In the genomic region with DNA sequence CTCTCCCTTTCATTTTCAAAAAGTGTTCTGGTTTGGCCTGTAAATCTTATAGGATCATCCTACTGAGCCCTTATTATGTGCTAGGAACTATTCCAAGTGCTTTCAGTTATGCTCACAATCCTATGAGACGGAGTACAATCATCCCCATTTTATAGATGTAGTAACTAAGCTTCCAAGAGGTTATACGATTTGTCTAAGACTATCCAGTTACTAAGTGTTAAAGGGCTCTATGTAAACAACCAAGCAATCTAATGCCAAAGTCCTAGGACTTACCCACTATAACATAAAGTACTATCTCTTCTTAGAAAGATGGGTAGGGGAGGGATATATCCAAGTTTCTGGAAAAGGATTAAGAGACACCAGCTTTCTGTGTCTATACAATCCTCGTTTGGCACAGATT, we compare ENCODE assay signal across 1 cellular context.
TF ChIP-seq lines count a peak whose summit lies in the region.

No MANE protein-coding gene starts in this region.

TF ChIP-seq in HepG2, 621 proteins besides CTCF, POLR2A, EP300 and RAD21 (continued from another document and continues in another):
- TF ChIP-seq, protein P1, sequence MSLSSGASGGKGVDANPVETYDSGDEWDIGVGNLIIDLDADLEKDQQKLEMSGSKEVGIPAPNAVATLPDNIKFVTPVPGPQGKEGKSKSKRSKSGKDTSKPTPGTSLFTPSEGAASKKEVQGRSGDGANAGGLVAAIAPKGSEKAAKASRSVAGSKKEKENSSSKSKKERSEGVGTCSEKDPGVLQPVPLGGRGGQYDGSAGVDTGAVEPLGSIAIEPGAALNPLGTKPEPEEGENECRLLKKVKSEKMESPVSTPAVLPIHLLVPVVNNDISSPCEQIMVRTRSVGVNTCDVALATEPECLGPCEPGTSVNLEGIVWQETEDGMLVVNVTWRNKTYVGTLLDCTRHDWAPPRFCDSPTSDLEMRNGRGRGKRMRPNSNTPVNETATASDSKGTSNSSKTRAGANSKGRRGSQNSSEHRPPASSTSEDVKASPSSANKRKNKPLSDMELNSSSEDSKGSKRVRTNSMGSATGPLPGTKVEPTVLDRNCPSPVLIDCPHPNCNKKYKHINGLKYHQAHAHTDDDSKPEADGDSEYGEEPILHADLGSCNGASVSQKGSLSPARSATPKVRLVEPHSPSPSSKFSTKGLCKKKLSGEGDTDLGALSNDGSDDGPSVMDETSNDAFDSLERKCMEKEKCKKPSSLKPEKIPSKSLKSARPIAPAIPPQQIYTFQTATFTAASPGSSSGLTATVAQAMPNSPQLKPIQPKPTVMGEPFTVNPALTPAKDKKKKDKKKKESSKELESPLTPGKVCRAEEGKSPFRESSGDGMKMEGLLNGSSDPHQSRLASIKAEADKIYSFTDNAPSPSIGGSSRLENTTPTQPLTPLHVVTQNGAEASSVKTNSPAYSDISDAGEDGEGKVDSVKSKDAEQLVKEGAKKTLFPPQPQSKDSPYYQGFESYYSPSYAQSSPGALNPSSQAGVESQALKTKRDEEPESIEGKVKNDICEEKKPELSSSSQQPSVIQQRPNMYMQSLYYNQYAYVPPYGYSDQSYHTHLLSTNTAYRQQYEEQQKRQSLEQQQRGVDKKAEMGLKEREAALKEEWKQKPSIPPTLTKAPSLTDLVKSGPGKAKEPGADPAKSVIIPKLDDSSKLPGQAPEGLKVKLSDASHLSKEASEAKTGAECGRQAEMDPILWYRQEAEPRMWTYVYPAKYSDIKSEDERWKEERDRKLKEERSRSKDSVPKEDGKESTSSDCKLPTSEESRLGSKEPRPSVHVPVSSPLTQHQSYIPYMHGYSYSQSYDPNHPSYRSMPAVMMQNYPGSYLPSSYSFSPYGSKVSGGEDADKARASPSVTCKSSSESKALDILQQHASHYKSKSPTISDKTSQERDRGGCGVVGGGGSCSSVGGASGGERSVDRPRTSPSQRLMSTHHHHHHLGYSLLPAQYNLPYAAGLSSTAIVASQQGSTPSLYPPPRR (CRISPR knock-in tag; IDR thresholded peaks at IDR 0.05; ENCODE audit: borderline replicate concordance): no peak
- TF ChIP-seq SMAD3 (CRISPR knock-in tag; IDR thresholded peaks at IDR 0.05) (no peak), NCOA2 (CRISPR knock-in tag; IDR thresholded peaks at IDR 0.05) (no peak), GABPB1 (CRISPR knock-in tag; IDR thresholded peaks at IDR 0.05) (no peak), ZBTB1 (CRISPR knock-in tag; IDR thresholded peaks at IDR 0.05; ENCODE audit: borderline replicate concordance) (no peak), SIX4 (CRISPR knock-in tag; IDR thresholded peaks at IDR 0.05) (no peak), FOXA1 (IDR thresholded peaks at IDR 0.05) (no peak), FOXA1 (CRISPR knock-in tag; IDR thresholded peaks at IDR 0.05) (peak; percentile 61; the same call in 1 of the 2 replicates), ZBTB7A (CRISPR knock-in tag; IDR thresholded peaks at IDR 0.05) (no peak), SOX5 (CRISPR knock-in tag; IDR thresholded peaks at IDR 0.05; ENCODE audit: borderline replicate concordance) (no peak), ZSCAN12 (CRISPR knock-in tag; IDR thresholded peaks at IDR 0.05) (no peak), MEIS1 (CRISPR knock-in tag; IDR thresholded peaks at IDR 0.05; ENCODE audit: borderline replicate concordance) (no peak), XRCC5 (optimal IDR thresholded peaks at IDR 0.05; ENCODE audit: low read length) (no peak), PAX8 (CRISPR knock-in tag; IDR thresholded peaks at IDR 0.05; ENCODE audit: borderline replicate concordance) (no peak), HMG20A (CRISPR knock-in tag; IDR thresholded peaks at IDR 0.05; ENCODE audit: borderline replicate concordance) (no peak), ZNF552 (CRISPR knock-in tag; IDR thresholded peaks at IDR 0.05; ENCODE audit: borderline replicate concordance) (no peak), NR2F6 (IDR thresholded peaks at IDR 0.05) (no peak), NR2F6 (CRISPR knock-in tag; IDR thresholded peaks at IDR 0.05) (no peak), IRF2 (CRISPR knock-in tag; IDR thresholded peaks at IDR 0.05) (no peak), NFATC3 (CRISPR knock-in tag; IDR thresholded peaks at IDR 0.05) (no peak), ONECUT2 (CRISPR knock-in tag; IDR thresholded peaks at IDR 0.05) (no peak), BRD4 (CRISPR knock-in tag; IDR thresholded peaks at IDR 0.05) (no peak), ZNF792 (CRISPR knock-in tag; IDR thresholded peaks at IDR 0.05) (0 out of 2 replicates have a peak, but pooled peaks have one; percentile 15), ZNF333 (CRISPR knock-in tag; IDR thresholded peaks at IDR 0.05; ENCODE audit: borderline replicate concordance) (no peak), KAT7 (CRISPR knock-in tag; IDR thresholded peaks at IDR 0.05; ENCODE audit: borderline replicate concordance) (no peak), KAT8 (CRISPR knock-in tag; IDR thresholded peaks at IDR 0.05) (peak; percentile 11; the same call in 1 of the 2 replicates), MBD4 (IDR thresholded peaks at IDR 0.05; ENCODE audit: borderline replicate concordance, low read length) (0 out of 2 replicates have a peak, but pooled peaks have one; percentile 44), ZNF20 (CRISPR knock-in tag; IDR thresholded peaks at IDR 0.05) (no peak), JUNB (CRISPR knock-in tag; IDR thresholded peaks at IDR 0.05; ENCODE audit: borderline replicate concordance) (no peak), HNF4A (CRISPR knock-in tag; IDR thresholded peaks at IDR 0.05) (peak; percentile 19; the same call in 1 of the 2 replicates), ESRRA (CRISPR knock-in tag; IDR thresholded peaks at IDR 0.05; ENCODE audit: low read depth) (no peak), GPN1 (CRISPR knock-in tag; IDR thresholded peaks at IDR 0.05; ENCODE audit: borderline replicate concordance) (no peak), CC2D1A (CRISPR knock-in tag; IDR thresholded peaks at IDR 0.05) (0 out of 2 replicates have a peak, but pooled peaks have one; percentile 18), ZNF629 (CRISPR knock-in tag; conservative IDR thresholded peaks at IDR 0.05) (peak; percentile 87), GATA4 (IDR thresholded peaks at IDR 0.05; ENCODE audit: borderline replicate concordance, low read depth) (no peak), NFRKB (IDR thresholded peaks at IDR 0.05) (no peak), FOXA3 (CRISPR knock-in tag; IDR thresholded peaks at IDR 0.05) (peak; percentile 78), NFIC (IDR thresholded peaks at IDR 0.05; ENCODE audit: low read length) (no peak), ZSCAN29 (CRISPR knock-in tag; conservative IDR thresholded peaks at IDR 0.05) (no peak), ATM (IDR thresholded peaks at IDR 0.05; ENCODE audit: borderline replicate concordance) (no peak), ASH2L (IDR thresholded peaks at IDR 0.05; ENCODE audit: insufficient read length, low read depth, low read length) (peak; percentile 16), SPEN (CRISPR knock-in tag; IDR thresholded peaks at IDR 0.05; ENCODE audit: low read depth) (no peak)
- TF ChIP-seq, protein P2, sequence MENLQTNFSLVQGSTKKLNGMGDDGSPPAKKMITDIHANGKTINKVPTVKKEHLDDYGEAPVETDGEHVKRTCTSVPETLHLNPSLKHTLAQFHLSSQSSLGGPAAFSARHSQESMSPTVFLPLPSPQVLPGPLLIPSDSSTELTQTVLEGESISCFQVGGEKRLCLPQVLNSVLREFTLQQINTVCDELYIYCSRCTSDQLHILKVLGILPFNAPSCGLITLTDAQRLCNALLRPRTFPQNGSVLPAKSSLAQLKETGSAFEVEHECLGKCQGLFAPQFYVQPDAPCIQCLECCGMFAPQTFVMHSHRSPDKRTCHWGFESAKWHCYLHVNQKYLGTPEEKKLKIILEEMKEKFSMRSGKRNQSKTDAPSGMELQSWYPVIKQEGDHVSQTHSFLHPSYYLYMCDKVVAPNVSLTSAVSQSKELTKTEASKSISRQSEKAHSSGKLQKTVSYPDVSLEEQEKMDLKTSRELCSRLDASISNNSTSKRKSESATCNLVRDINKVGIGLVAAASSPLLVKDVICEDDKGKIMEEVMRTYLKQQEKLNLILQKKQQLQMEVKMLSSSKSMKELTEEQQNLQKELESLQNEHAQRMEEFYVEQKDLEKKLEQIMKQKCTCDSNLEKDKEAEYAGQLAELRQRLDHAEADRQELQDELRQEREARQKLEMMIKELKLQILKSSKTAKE (CRISPR knock-in tag; IDR thresholded peaks at IDR 0.05; ENCODE audit: borderline replicate concordance): no peak
- TF ChIP-seq, protein P3, sequence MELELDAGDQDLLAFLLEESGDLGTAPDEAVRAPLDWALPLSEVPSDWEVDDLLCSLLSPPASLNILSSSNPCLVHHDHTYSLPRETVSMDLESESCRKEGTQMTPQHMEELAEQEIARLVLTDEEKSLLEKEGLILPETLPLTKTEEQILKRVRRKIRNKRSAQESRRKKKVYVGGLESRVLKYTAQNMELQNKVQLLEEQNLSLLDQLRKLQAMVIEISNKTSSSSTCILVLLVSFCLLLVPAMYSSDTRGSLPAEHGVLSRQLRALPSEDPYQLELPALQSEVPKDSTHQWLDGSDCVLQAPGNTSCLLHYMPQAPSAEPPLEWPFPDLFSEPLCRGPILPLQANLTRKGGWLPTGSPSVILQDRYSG (CRISPR knock-in tag; IDR thresholded peaks at IDR 0.05): no peak
- TF ChIP-seq, protein P4, sequence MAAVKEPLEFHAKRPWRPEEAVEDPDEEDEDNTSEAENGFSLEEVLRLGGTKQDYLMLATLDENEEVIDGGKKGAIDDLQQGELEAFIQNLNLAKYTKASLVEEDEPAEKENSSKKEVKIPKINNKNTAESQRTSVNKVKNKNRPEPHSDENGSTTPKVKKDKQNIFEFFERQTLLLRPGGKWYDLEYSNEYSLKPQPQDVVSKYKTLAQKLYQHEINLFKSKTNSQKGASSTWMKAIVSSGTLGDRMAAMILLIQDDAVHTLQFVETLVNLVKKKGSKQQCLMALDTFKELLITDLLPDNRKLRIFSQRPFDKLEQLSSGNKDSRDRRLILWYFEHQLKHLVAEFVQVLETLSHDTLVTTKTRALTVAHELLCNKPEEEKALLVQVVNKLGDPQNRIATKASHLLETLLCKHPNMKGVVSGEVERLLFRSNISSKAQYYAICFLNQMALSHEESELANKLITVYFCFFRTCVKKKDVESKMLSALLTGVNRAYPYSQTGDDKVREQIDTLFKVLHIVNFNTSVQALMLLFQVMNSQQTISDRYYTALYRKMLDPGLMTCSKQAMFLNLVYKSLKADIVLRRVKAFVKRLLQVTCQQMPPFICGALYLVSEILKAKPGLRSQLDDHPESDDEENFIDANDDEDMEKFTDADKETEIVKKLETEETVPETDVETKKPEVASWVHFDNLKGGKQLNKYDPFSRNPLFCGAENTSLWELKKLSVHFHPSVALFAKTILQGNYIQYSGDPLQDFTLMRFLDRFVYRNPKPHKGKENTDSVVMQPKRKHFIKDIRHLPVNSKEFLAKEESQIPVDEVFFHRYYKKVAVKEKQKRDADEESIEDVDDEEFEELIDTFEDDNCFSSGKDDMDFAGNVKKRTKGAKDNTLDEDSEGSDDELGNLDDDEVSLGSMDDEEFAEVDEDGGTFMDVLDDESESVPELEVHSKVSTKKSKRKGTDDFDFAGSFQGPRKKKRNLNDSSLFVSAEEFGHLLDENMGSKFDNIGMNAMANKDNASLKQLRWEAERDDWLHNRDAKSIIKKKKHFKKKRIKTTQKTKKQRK (IDR thresholded peaks at IDR 0.05; ENCODE audit: low read length): no peak
- TF ChIP-seq, protein P5, sequence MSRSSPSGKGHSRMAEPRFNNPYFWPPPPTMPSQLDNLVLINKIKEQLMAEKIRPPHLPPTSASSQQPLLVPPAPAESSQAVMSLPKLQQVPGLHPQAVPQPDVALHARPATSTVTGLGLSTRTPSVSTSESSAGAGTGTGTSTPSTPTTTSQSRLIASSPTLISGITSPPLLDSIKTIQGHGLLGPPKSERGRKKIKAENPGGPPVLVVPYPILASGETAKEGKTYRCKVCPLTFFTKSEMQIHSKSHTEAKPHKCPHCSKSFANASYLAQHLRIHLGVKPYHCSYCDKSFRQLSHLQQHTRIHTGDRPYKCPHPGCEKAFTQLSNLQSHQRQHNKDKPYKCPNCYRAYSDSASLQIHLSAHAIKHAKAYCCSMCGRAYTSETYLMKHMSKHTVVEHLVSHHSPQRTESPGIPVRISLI (CRISPR knock-in tag; IDR thresholded peaks at IDR 0.05; ENCODE audit: borderline replicate concordance): no peak
- TF ChIP-seq, protein P6, sequence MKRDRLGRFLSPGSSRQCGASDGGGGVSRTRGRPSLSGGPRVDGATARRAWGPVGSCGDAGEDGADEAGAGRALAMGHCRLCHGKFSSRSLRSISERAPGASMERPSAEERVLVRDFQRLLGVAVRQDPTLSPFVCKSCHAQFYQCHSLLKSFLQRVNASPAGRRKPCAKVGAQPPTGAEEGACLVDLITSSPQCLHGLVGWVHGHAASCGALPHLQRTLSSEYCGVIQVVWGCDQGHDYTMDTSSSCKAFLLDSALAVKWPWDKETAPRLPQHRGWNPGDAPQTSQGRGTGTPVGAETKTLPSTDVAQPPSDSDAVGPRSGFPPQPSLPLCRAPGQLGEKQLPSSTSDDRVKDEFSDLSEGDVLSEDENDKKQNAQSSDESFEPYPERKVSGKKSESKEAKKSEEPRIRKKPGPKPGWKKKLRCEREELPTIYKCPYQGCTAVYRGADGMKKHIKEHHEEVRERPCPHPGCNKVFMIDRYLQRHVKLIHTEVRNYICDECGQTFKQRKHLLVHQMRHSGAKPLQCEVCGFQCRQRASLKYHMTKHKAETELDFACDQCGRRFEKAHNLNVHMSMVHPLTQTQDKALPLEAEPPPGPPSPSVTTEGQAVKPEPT (CRISPR knock-in tag; IDR thresholded peaks at IDR 0.05; ENCODE audit: low read depth): no peak
- TF ChIP-seq, protein P7, sequence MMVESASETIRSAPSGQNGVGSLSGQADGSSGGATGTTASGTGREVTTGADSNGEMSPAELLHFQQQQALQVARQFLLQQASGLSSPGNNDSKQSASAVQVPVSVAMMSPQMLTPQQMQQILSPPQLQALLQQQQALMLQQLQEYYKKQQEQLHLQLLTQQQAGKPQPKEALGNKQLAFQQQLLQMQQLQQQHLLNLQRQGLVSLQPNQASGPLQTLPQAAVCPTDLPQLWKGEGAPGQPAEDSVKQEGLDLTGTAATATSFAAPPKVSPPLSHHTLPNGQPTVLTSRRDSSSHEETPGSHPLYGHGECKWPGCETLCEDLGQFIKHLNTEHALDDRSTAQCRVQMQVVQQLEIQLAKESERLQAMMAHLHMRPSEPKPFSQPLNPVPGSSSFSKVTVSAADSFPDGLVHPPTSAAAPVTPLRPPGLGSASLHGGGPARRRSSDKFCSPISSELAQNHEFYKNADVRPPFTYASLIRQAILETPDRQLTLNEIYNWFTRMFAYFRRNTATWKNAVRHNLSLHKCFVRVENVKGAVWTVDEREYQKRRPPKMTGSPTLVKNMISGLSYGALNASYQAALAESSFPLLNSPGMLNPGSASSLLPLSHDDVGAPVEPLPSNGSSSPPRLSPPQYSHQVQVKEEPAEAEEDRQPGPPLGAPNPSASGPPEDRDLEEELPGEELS (CRISPR knock-in tag; IDR thresholded peaks at IDR 0.05): no peak
- TF ChIP-seq, protein P8, sequence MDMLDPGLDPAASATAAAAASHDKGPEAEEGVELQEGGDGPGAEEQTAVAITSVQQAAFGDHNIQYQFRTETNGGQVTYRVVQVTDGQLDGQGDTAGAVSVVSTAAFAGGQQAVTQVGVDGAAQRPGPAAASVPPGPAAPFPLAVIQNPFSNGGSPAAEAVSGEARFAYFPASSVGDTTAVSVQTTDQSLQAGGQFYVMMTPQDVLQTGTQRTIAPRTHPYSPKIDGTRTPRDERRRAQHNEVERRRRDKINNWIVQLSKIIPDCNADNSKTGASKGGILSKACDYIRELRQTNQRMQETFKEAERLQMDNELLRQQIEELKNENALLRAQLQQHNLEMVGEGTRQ (IDR thresholded peaks at IDR 0.05; ENCODE audit: low read depth, low read length): no peak
- TF ChIP-seq, protein P8 (CRISPR knock-in tag; IDR thresholded peaks at IDR 0.05; ENCODE audit: borderline replicate concordance): no peak
